ENCODE assay signal across 8 cellular contexts in the genomic region with DNA sequence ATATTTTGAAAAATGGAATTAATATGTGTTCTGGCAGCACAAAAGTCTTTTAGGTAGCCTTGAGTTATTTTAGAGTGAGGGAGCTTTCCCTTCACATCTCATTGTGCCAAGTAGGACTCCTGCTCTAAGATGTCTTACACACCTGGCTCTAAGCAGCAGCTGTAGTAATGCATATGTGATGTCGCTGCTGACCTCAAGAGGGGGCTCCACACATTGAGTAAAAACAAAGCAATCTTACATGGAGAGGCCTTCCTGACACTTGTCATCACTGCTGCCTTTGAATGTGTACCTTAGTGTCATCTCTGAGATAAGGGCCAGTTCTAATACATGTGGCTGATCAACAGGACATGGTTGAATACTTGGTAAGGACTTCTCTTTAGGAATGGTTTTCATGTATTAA.
DNase-seq lines count a peak whose midpoint lies in the region; ATAC-seq and TF ChIP-seq lines count a peak whose summit lies in the region.

No MANE protein-coding gene starts in this region.

- H3K9ac ChIP-seq in adipocyte (ENCODE audit: low read length) = no peak overlapping the region

- H3K36me3 ChIP-seq in adipocyte (ENCODE audit: control insufficient read depth, insufficient read depth, low read length, severe bottlenecking) = peaks cover 23% of the 10 kb centered on the region
- H3K36me3 ChIP-seq in left lung = peaks cover 0 to 12% of the 10 kb centered on the region in 2 donors

- no peak overlapping the region for H3K4me3 ChIP-seq in adipocyte (ENCODE audit: low read length)
- H3K4me3 ChIP-seq in left lung = no peak overlapping the region

- H3K9me3 ChIP-seq in adipocyte (ENCODE audit: control insufficient read depth, low read length) = no peaks in the 10 kb centered on the region
- no peaks in the 10 kb centered on the region for H3K9me3 ChIP-seq in left lung

- H3K27me3 ChIP-seq in adipocyte (replicated peaks; ENCODE audit: control insufficient read depth, insufficient read depth, low read length) (no peaks in the 10 kb centered on the region), left lung (no peaks in the 10 kb centered on the region)

- H3K27ac ChIP-seq in left lung (peak overlapping the region in 1 of 2 donors; percentile 64), substantia nigra (ENCODE audit: low read depth, low read length, poor library complexity, severe bottlenecking) (no peak overlapping the region)

- in situ Hi-C loops in Caki2 (cut with HindIII; ENCODE audit: low pct_unique_long_range_greater_than_20kb, low sequenced_read_pairs) = no loop called here

- H3K4me1 ChIP-seq in adipocyte (ENCODE audit: control insufficient read depth, insufficient read depth, low read length) (peaks cover 37% of the 10 kb centered on the region), left lung (peaks cover 6 to 38% of the 10 kb centered on the region in 2 donors)

- ATAC-seq in GM18520 (IDR thresholded peaks at IDR 0.05; ENCODE audit: unreplicated experiment) (peak; percentile 70), HG02938 (IDR thresholded peaks at IDR 0.05; ENCODE audit: unreplicated experiment) (peak; percentile 83), left lung (peak; percentile 73)

- intact Hi-C loops in left lung (cut with DNase I) = loop anchor here in 1 of 2 donors (10.0 kb wide), 1 partner anchor 589 kb away; no protein-coding TSS in a partner anchor

- DNase-seq in Caki2 (ENCODE audit: low read depth) = peak; percentile 38
- peak; percentile 50 for DNase-seq in NCI-H2227 treated with DMSO at 0.1 percent for 48 hours (lab: John Stamatoyannopoulos, UW)
- peak; percentile 24 for DNase-seq in adipocyte (ENCODE audit: low read depth)
- no peak for DNase-seq in left lung
- no peak for DNase-seq in putamen (ENCODE audit: low spot score)
- DNase-seq in substantia nigra (lab: John Stamatoyannopoulos, UW) = no peak

- TF ChIP-seq CTCF in left lung (IDR thresholded peaks at IDR 0.05) = peak in 1 of 2 donors; percentile 17

Comparison
In these comparisons a context has a peak if more than half of its experiments do, and no peak if none do; other contexts are left out.
1. DNase-seq: peak in Caki2 (single experiment), NCI-H2227 treated with DMSO at 0.1 percent for 48 hours (single experiment) and adipocyte (single experiment); none in left lung (0 of 2), putamen (single experiment) and substantia nigra (0 of 49).
2. Peak in every context shown above with its lines, with median percentiles within 50 percentile points of each other: ATAC-seq.